ENCODE assay signal across 1 cellular context in genomic region chr19:54147676-54148075, GRCh38.
TF ChIP-seq lines count a peak whose summit lies in the region.

No MANE protein-coding gene starts in this region.

TF ChIP-seq in IMR-90, 13 proteins besides CTCF, POLR2A, EP300 and RAD21:
- no peak for TF ChIP-seq FOS (IDR thresholded peaks at IDR 0.05; ENCODE audit: low read depth, low read length)
- TF ChIP-seq, protein P1, sequence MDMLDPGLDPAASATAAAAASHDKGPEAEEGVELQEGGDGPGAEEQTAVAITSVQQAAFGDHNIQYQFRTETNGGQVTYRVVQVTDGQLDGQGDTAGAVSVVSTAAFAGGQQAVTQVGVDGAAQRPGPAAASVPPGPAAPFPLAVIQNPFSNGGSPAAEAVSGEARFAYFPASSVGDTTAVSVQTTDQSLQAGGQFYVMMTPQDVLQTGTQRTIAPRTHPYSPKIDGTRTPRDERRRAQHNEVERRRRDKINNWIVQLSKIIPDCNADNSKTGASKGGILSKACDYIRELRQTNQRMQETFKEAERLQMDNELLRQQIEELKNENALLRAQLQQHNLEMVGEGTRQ (IDR thresholded peaks at IDR 0.05; ENCODE audit: low read depth, low read length), result no peak
- TF ChIP-seq ELK1 (IDR thresholded peaks at IDR 0.05; ENCODE audit: borderline replicate concordance, low read depth, low read length), result no peak
- no peak for TF ChIP-seq MAFK (IDR thresholded peaks at IDR 0.05; ENCODE audit: low read depth, low read length)
- TF ChIP-seq CEBPB (IDR thresholded peaks at IDR 0.05; ENCODE audit: low read depth, low read length), result no peak
- no peak for TF ChIP-seq RFX5 (IDR thresholded peaks at IDR 0.05; ENCODE audit: low read depth, low read length)
- no peak for TF ChIP-seq BHLHE40 (IDR thresholded peaks at IDR 0.05; ENCODE audit: low read depth, low read length)
- TF ChIP-seq MXI1 (IDR thresholded peaks at IDR 0.05; ENCODE audit: borderline replicate concordance, low read depth, low read length), result no peak
- TF ChIP-seq SMC3 (IDR thresholded peaks at IDR 0.05; ENCODE audit: low read depth, low read length), result no peak
- no peak for TF ChIP-seq CHD1 (IDR thresholded peaks at IDR 0.05; ENCODE audit: low read depth, low read length)
- no peak for TF ChIP-seq RCOR1 (IDR thresholded peaks at IDR 0.05; ENCODE audit: insufficient replicate concordance, low read length)
- no peak for TF ChIP-seq MAZ (IDR thresholded peaks at IDR 0.05; ENCODE audit: borderline replicate concordance, low read depth, low read length)
- no peak for TF ChIP-seq NFE2L2 (IDR thresholded peaks at IDR 0.05; ENCODE audit: low read depth, low read length)
